In genomic region chr11:128318856-128319474, GRCh38 we compare ENCODE assay signal across 8 cellular contexts.
A peak's percentile ranks its signal among the peaks of the same experiment; 100 is the strongest.
DNase-seq lines count a peak whose midpoint lies in the region; ATAC-seq and TF ChIP-seq lines count a peak whose summit lies in the region.

No MANE protein-coding gene starts in this region.

- no peak overlapping the region for H3K4me3 ChIP-seq in mucosa of descending colon

- intact Hi-C loops in mucosa of descending colon (cut with DNase I, micrococcal nuclease) = no loop called here

- peak; percentile 55 for DNase-seq in activated CD4-positive, alpha-beta T cell treated with anti-CD3 and anti-CD28 coated beads, Interleukin-2, amount 50 U/mL, for 1 hour
- DNase-seq in mucosa of descending colon = no peak
- DNase-seq in SHP77 treated with DMSO at 0.1 percent for 48 hours (lab: John Stamatoyannopoulos, UW) = no peak
- no peak for DNase-seq in ecto neural progenitor cell (ENCODE audit: low spot score)
- DNase-seq in NCI-H1694 treated with DMSO at 0.1 percent for 48 hours (lab: John Stamatoyannopoulos, UW) = no peak
- DNase-seq in NCI-H82 (lab: John Stamatoyannopoulos, UW) = no peak

- no peak for TF ChIP-seq CTCF in mucosa of descending colon (IDR thresholded peaks at IDR 0.05)

- H3K36me3 ChIP-seq in mucosa of descending colon (ENCODE audit: low read depth) = no peaks in the 10 kb centered on the region

- H3K9me3 ChIP-seq in mucosa of descending colon = peaks cover 13% of the 10 kb centered on the region

- ATAC-seq in GM18517 (IDR thresholded peaks at IDR 0.05; ENCODE audit: unreplicated experiment) = peak; percentile 88
- ATAC-seq in HG02938 (IDR thresholded peaks at IDR 0.05; ENCODE audit: unreplicated experiment) = peak; percentile 87
- ATAC-seq in mucosa of descending colon = peak; percentile 71

- H3K4me1 ChIP-seq in mucosa of descending colon (ENCODE audit: low read depth) = peaks cover 5% of the 10 kb centered on the region
